In genomic region chr9:17116400-17116837, GRCh38 we compare ENCODE assay signal across 9 cellular contexts. TPM values are rescaled to one million over a fixed set of nuclear protein-coding genes. Genes with fewer than 3 reads are reported as not detected.
A peak's percentile ranks its signal among the peaks of the same experiment; 100 is the strongest.
DNase-seq lines count a peak whose midpoint lies in the region; ATAC-seq and TF ChIP-seq lines count a peak whose summit lies in the region.
"Had no signal": no experiment of that assay in that cellular context is flagged by ENCODE, and none has a peak within 500 bp of the region (broad histone marks: within the 10 kb centered on the region; RNA-seq: fewer than 3 reads in every experiment).

No MANE protein-coding gene starts in this region.

- CTCF ChIA-PET in PC-3 (lab: Charles Lee) = no interaction called here

- H3K9me3 Mint-ChIP-seq in activated T-cell treated with anti-CD3 and anti-CD28 coated beads, Interleukin-2, amount 50 U/mL, for 4 hours = no peaks in the 10 kb centered on the region

- peak overlapping the region; percentile 60 for H3K4me2 ChIP-seq in PC-3 (ENCODE audit: low read length)

- TF ChIP-seq POLR2A in esophagus squamous epithelium (IDR thresholded peaks at IDR 0.05) = no peak

- H3K79me2 ChIP-seq in PC-3 (ENCODE audit: low read length) = no peaks in the 10 kb centered on the region

- no peaks in the 10 kb centered on the region for H3K4me1 Mint-ChIP-seq in activated T-cell treated with anti-CD3 and anti-CD28 coated beads, Interleukin-2, amount 50 U/mL, for 4 hours (ENCODE audit: low read depth)

- no TSS peak for BruUV-seq in PC-3 (replicated peaks; lab: Mats Ljungman, UMichigan)

- no peaks in the 10 kb centered on the region for H3K27me3 ChIP-seq in PC-3 (ENCODE audit: low read length)
- no peaks in the 10 kb centered on the region for H3K27me3 ChIP-seq in esophagus squamous epithelium

- H3K9me3 ChIP-seq in PC-3 (ENCODE audit: low read length) (no peaks in the 10 kb centered on the region), esophagus squamous epithelium (no peaks in the 10 kb centered on the region)
- H3K9me3 ChIP-seq: HAP-1 had no signal

- no peak overlapping the region for H3K4me3 Mint-ChIP-seq in activated T-cell treated with anti-CD3 and anti-CD28 coated beads, Interleukin-2, amount 50 U/mL, for 4 hours

- 14 to 17% methylated on average over 4 of the region's 4 CpGs for WGBS in esophagus squamous epithelium, 2 donors

- POLR2A ChIA-PET in PC-3 (lab: Charles Lee; ENCODE audit: unreplicated experiment) = no interaction called here

- H3K9ac ChIP-seq in PC-3 (ENCODE audit: low read length) = no peak overlapping the region

- no peak overlapping the region for H3K4me3 ChIP-seq in PC-3 (ENCODE audit: low read length)
- no peak overlapping the region for H3K4me3 ChIP-seq in esophagus squamous epithelium
- H3K4me3 ChIP-seq: HAP-1 had no signal

- DNase-seq in HT1080 (ENCODE audit: low read depth) = peak; percentile 47
- DNase-seq in PC-3 = peak; percentile 60
- no peak for DNase-seq in esophagus squamous epithelium (lab: John Stamatoyannopoulos, UW)
- peak; percentile 16 for DNase-seq in putamen (ENCODE audit: low spot score)
- no peak for DNase-seq in activated T-cell treated with anti-CD3 and anti-CD28 coated beads, Interleukin-2, amount 50 U/mL, for 48 hours
- no peak for DNase-seq in activated T-cell treated with anti-CD3 and anti-CD28 coated beads, Interleukin-2, amount 50 U/mL, for 4 hours

- H3K36me3 Mint-ChIP-seq in activated T-cell treated with anti-CD3 and anti-CD28 coated beads, Interleukin-2, amount 50 U/mL, for 4 hours (ENCODE audit: insufficient read depth) = no peaks in the 10 kb centered on the region

- intact Hi-C loops in PC-3 (cut with micrococcal nuclease) (loop anchor here (1.0 to 2.0 kb wide), 2 partner anchors 52 to 347 kb away; no protein-coding TSS in a partner anchor), esophagus squamous epithelium (cut with DNase I) (loop anchor here (10.0 kb wide), 1 partner anchor 348 kb away; no protein-coding TSS in a partner anchor)

- H3K27ac ChIP-seq in C4-2B (no peak overlapping the region), PC-3 (ENCODE audit: low read length) (no peak overlapping the region), esophagus squamous epithelium (no peak overlapping the region)

- H3K4me1 ChIP-seq in PC-3 (ENCODE audit: insufficient read depth, low read length) = no peaks in the 10 kb centered on the region
- H3K4me1 ChIP-seq in esophagus squamous epithelium = peaks cover 0 to 13% (median 0%) of the 10 kb centered on the region in 3 donors

- H4K20me1 ChIP-seq in PC-3 (ENCODE audit: low read length) = no peaks in the 10 kb centered on the region

- H3K36me3 ChIP-seq in PC-3 (ENCODE audit: low read depth, low read length) = no peaks in the 10 kb centered on the region
- no peaks in the 10 kb centered on the region for H3K36me3 ChIP-seq in esophagus squamous epithelium
- H3K36me3 ChIP-seq: HAP-1 had no signal

- no peaks in the 10 kb centered on the region for H3F3A ChIP-seq in PC-3 (ENCODE audit: low read length, unreplicated experiment)

- no peaks in the 10 kb centered on the region for H3K27me3 Mint-ChIP-seq in activated T-cell treated with anti-CD3 and anti-CD28 coated beads, Interleukin-2, amount 50 U/mL, for 4 hours (ENCODE audit: low read depth)

- H2AFZ ChIP-seq in PC-3 (ENCODE audit: low read length) = peak overlapping the region; percentile 62; the same call in 1 of the 2 replicates

- TF ChIP-seq CTCF in C4-2B (conservative IDR thresholded peaks at IDR 0.05) (peak; percentile 76), PC-3 (conservative IDR thresholded peaks at IDR 0.05; ENCODE audit: low read depth, low read length) (peak; percentile 64), esophagus squamous epithelium (IDR thresholded peaks at IDR 0.05) (peak in 5 of 6 experiments; percentile 24 to 56 (median 41))

- H3K9me2 ChIP-seq in PC-3 (replicated peaks; ENCODE audit: low read length) = no peaks in the 10 kb centered on the region

- ATAC-seq in PC-3 = no peak
- ATAC-seq in HG03280 (IDR thresholded peaks at IDR 0.05; ENCODE audit: unreplicated experiment) = no peak
- ATAC-seq in activated T-cell treated with anti-CD3 and anti-CD28 coated beads, Interleukin-2, amount 50 U/mL, for 4 hours = no peak

RNA-seq across cellular contexts. Expression of gene CNTLN, which starts 18.4 kb away (rescaled TPM):
- total RNA-seq in HT1080 (2014; rRNA removed; shearing (Covaris generic)) = 5.8 and 6.2 TPM in 2 replicates
- polyA plus RNA-seq in HT1080 (2015; cell fraction: cytosol; rRNA removed) = 6.3 and 7.6 TPM in 2 replicates
- polyA plus RNA-seq in HT1080 (2015; cell fraction: nucleus; rRNA removed) = 5.8 and 6.6 TPM in 2 replicates
- total RNA-seq in PC-3 (2014; rRNA removed) (6.9 and 12.1 TPM in 2 replicates), esophagus squamous epithelium (1 to 10 TPM in 3 of 4 donors, under 1 TPM in 1; 0.80 to 8.2 (median 5.1) TPM)
- 1 to 10 TPM in 1 of 3 donors, under 1 TPM in 2; 0.11 to 1.9 (median 0.33) TPM for total RNA-seq in activated T-cell treated with anti-CD3 and anti-CD28 coated beads, Interleukin-2, amount 50 U/mL, for 4 hours

Comparison
In these comparisons a context has a peak if more than half of its experiments do, and no peak if none do; other contexts are left out.
1. DNase-seq: peak in HT1080 (single experiment), PC-3 (single experiment) and putamen (single experiment); none in esophagus squamous epithelium (single experiment), activated T-cell treated with anti-CD3 and anti-CD28 coated beads, Interleukin-2, amount 50 U/mL, for 48 hours (0 of 2) and activated T-cell treated with anti-CD3 and anti-CD28 coated beads, Interleukin-2, amount 50 U/mL, for 4 hours (single experiment).
2. Peak in every context shown above with its lines, with median percentiles within 50 percentile points of each other: CTCF ChIP-seq.